17 cellular contexts compared by ENCODE assay signal in genomic region chr2:11560806-11561205, GRCh38. TPM values are rescaled to one million over a fixed set of nuclear protein-coding genes. Genes with fewer than 3 reads are reported as not detected.
DNase-seq lines count a peak whose midpoint lies in the region; ATAC-seq and TF ChIP-seq lines count a peak whose summit lies in the region.
"Had no signal": no experiment of that assay in that cellular context is flagged by ENCODE, and none has a peak within 500 bp of the region (broad histone marks: within the 10 kb centered on the region; RNA-seq: fewer than 3 reads in every experiment).

No MANE protein-coding gene starts in this region.

- peaks cover 39% of the 10 kb centered on the region for H3K4me1 ChIP-seq in cardiac muscle cell (ENCODE audit: low read depth)
- peaks cover 0 to 23% (median 4%) of the 10 kb centered on the region in 9 donors for H3K4me1 ChIP-seq in heart right ventricle
- peaks cover 31% of the 10 kb centered on the region for H3K4me1 ChIP-seq in endodermal cell (ENCODE audit: control insufficient read depth, insufficient read depth, low read length)
- H3K4me1 ChIP-seq: A549 had no signal

- no peaks in the 10 kb centered on the region for H3K27me3 ChIP-seq in cardiac muscle cell
- H3K27me3 ChIP-seq in heart right ventricle, result peaks cover 0 to 21% (median 0%) of the 10 kb centered on the region in 7 donors
- H3K27me3 ChIP-seq in endodermal cell (ENCODE audit: control insufficient read depth, insufficient read depth, low read length, poor library complexity, severe bottlenecking), result no peaks in the 10 kb centered on the region

- DNase-seq in cardiac muscle cell (ENCODE audit: low read depth in 1 of 2, low spot score in 1 of 2), result no peak
- DNase-seq in heart right ventricle, result no peak
- DNase-seq in endodermal cell, result peak; percentile 17
- peak; percentile 7 for DNase-seq in sciatic nerve (ENCODE audit: low spot score)
- no peak for DNase-seq in middle frontal gyrus (ENCODE audit: extremely low spot score, low spot score)
- DNase-seq in T1000 (lab: John Stamatoyannopoulos, UW), result no peak
- no peak for DNase-seq in stimulated activated naive CD4-positive, alpha-beta T cell (lab: John Stamatoyannopoulos, UW)
- DNase-seq: GDM1, GOT3, KG1, NCI-H1092 treated with DMSO at 0.1 percent for 48 hours, NCI-H1694, NCI-H748 treated with DMSO at 0.1 percent for 48 hours had no signal

- WGBS in heart right ventricle, 2 donors, result 79 to 85% methylated on average over 3 of the region's 3 CpGs
- 93 to 100% methylated on average over 1 to 3 of the region's 3 CpGs for WGBS in endodermal cell (ENCODE audit: insufficient coverage in 1 of 2, insufficient read length in 1 of 2), 2 experiments

- H3K27ac Mint-ChIP-seq in endodermal cell, result no peak overlapping the region
- H3K27ac Mint-ChIP-seq: B cell, CD14-positive monocyte had no signal

- TF ChIP-seq CTCF in cardiac muscle cell (IDR thresholded peaks at IDR 0.05; ENCODE audit: low read depth, low read length) (no peak), heart right ventricle (IDR thresholded peaks at IDR 0.05) (no peak), endodermal cell (conservative IDR thresholded peaks at IDR 0.05) (no peak)

- H3K9me3 ChIP-seq in cardiac muscle cell (ENCODE audit: low read depth) (no peaks in the 10 kb centered on the region), heart right ventricle (no peaks in the 10 kb centered on the region), endodermal cell (ENCODE audit: control insufficient read depth, low read length) (no peaks in the 10 kb centered on the region)
- H3K9me3 ChIP-seq: A549 had no signal

- ATAC-seq in heart right ventricle, result no peak
- no peak for ATAC-seq in sciatic nerve
- ATAC-seq: A549, SK-N-SH treated with all-trans-retinoic acid at 6 μM for 48 hours had no signal

- H3K4me3 Mint-ChIP-seq in endodermal cell, result peak overlapping the region; percentile 61
- H3K4me3 Mint-ChIP-seq: B cell, CD14-positive monocyte had no signal

- H3K4me3 ChIP-seq in cardiac muscle cell (no peak overlapping the region), heart right ventricle (no peak overlapping the region), endodermal cell (ENCODE audit: low read length) (no peak overlapping the region)
- H3K4me3 ChIP-seq: A549 had no signal

- no peak overlapping the region for H3K9ac ChIP-seq in endodermal cell (ENCODE audit: extremely low read depth, low read length, poor library complexity, severe bottlenecking)

- H3K27me3 Mint-ChIP-seq in endodermal cell (ENCODE audit: insufficient read depth), result no peaks in the 10 kb centered on the region

- no peaks in the 10 kb centered on the region for H3K9me3 Mint-ChIP-seq in endodermal cell

- intact Hi-C loops in heart right ventricle (cut with DNase I) (no loop called here), sciatic nerve (cut with DNase I) (no loop called here)

- H3K27ac ChIP-seq in cardiac muscle cell (peak overlapping the region; percentile 62), heart right ventricle (no peak overlapping the region), endodermal cell (ENCODE audit: low read depth, low read length) (no peak overlapping the region)
- H3K27ac ChIP-seq: A549 had no signal

- H3K36me3 ChIP-seq in cardiac muscle cell, result no peaks in the 10 kb centered on the region
- H3K36me3 ChIP-seq in heart right ventricle, result no peaks in the 10 kb centered on the region
- peaks cover 68% of the 10 kb centered on the region for H3K36me3 ChIP-seq in endodermal cell (ENCODE audit: control insufficient read depth, insufficient read depth, low read length)

- peaks cover 40% of the 10 kb centered on the region for H3K4me1 Mint-ChIP-seq in endodermal cell
- H3K4me1 Mint-ChIP-seq: B cell had no signal

- peaks cover 42% of the 10 kb centered on the region for H3K36me3 Mint-ChIP-seq in endodermal cell (ENCODE audit: low read depth)
- H3K36me3 Mint-ChIP-seq: CD14-positive monocyte had no signal

RNA-seq across cellular contexts. Expression of gene GREB1, which starts 27.0 kb away (rescaled TPM):
- total RNA-seq in cardiac muscle cell (32.6 and 50.5 TPM in 2 replicates), heart right ventricle (10 to 100 TPM in 2 of 10 donors, 1 to 10 TPM in 8; 5.2 to 15.6 (median 8.0) TPM), endodermal cell (100 to 1,000 TPM in 1 of 2 donors, 10 to 100 TPM in 1; 86.4 to 106 TPM), sciatic nerve (6.5 TPM)
- polyA plus RNA-seq in cardiac muscle cell (27.1 and 36.8 TPM in 2 replicates), heart right ventricle (1 to 10 TPM; 1.2 to 6.0 TPM)
- 37.0 TPM for polyA plus RNA-seq in endodermal cell (2013, experiment 1 of 2)
- polyA plus RNA-seq in endodermal cell (2013, experiment 2 of 2), result 37.3 TPM
- polyA plus RNA-seq: CD14-positive monocyte had no signal

Comparison
In these comparisons a context has a peak if more than half of its experiments do, and no peak if none do; other contexts are left out.
1. DNase-seq: peak in endodermal cell (single experiment) and sciatic nerve (single experiment); none in cardiac muscle cell (0 of 2), heart right ventricle (0 of 2), middle frontal gyrus (single experiment), T1000 (single experiment) and stimulated activated naive CD4-positive, alpha-beta T cell (0 of 6).